ENCODE assay signal across 8 cellular contexts in genomic region chr1:23772049-23772853, GRCh38. TPM values are rescaled to one million over a fixed set of nuclear protein-coding genes. Genes with fewer than 3 reads are reported as not detected.
DNase-seq lines count a peak whose midpoint lies in the region; ATAC-seq and TF ChIP-seq lines count a peak whose summit lies in the region.

No MANE protein-coding gene starts in this region.

- no peaks in the 10 kb centered on the region for H3K36me3 Mint-ChIP-seq in memory B cell

- H3K4me1 Mint-ChIP-seq in memory B cell = peaks cover 2% of the 10 kb centered on the region

- peak overlapping the region in 31 of 59 donors; percentile 0 to 49 (median 20) for H3K4me3 ChIP-seq in dorsolateral prefrontal cortex

- peak overlapping the region in 1 of 59 donors; percentile 11 for H3K27ac ChIP-seq in dorsolateral prefrontal cortex

- H3K27me3 ChIP-seq in dorsolateral prefrontal cortex = no peaks in the 10 kb centered on the region

- no peak overlapping the region for H3K27ac Mint-ChIP-seq in memory B cell

- TF ChIP-seq CTCF in dorsolateral prefrontal cortex (IDR thresholded peaks at IDR 0.05 in 54 of 56, conservative IDR thresholded peaks at IDR 0.05 in 2 of 56; ENCODE audit: low read depth in 1 of 56, partially characterized antibody in 56 of 56) = peak; percentile 63 to 96 (median 90)

- no peaks in the 10 kb centered on the region for H3K9me3 Mint-ChIP-seq in memory B cell

- H3K27me3 Mint-ChIP-seq in memory B cell = no peaks in the 10 kb centered on the region

- intact Hi-C loops in dorsolateral prefrontal cortex (cut with DNase I) = no loop called here

- H3K4me3 Mint-ChIP-seq in memory B cell = no peak overlapping the region

- ATAC-seq in HG03521 (IDR thresholded peaks at IDR 0.05; ENCODE audit: unreplicated experiment) = peak; percentile 45
- peak; percentile 94 for ATAC-seq in memory B cell (ENCODE audit: low read depth)
- no peak for ATAC-seq in GM21786 (IDR thresholded peaks at IDR 0.05; ENCODE audit: unreplicated experiment)

- DNase-seq in DMS53 (lab: John Stamatoyannopoulos, UW) (peak; percentile 90), NCI-H82 treated with DMSO at 0.1 percent for 48 hours (lab: John Stamatoyannopoulos, UW; ENCODE audit: unreplicated experiment) (peak; percentile 67), dorsolateral prefrontal cortex (peak; percentile 85 to 95 (median 88)), memory B cell (ENCODE audit: low spot score in 2 of 2) (peak; percentile 84 to 89)
- peak; percentile 85 to 87 for DNase-seq in activated CD4-positive, alpha-beta T cell treated with anti-CD3 and anti-CD28 coated beads, Interleukin-2, amount 50 U/mL, for 4 hours
- DNase-seq in stimulated activated CD8-positive, alpha-beta memory T cell treated with anti-CD3 and anti-CD28 coated beads, Interleukin-15, amount 100 ng/mL, for 24 hours (ENCODE audit: low read depth) = peak; percentile 74

RNA-seq across cellular contexts. Expression of gene PITHD1, which starts 6.0 kb away (rescaled TPM):
- total RNA-seq in dorsolateral prefrontal cortex = 100 to 1,000 TPM in 113 of 120 experiments, 10 to 100 TPM in 7; 72.3 to 213 (median 157) TPM

RNA-seq across cellular contexts. Expression of gene LYPLA2, which starts 18.7 kb away (rescaled TPM):
- total RNA-seq in dorsolateral prefrontal cortex = 10 to 100 TPM; 18.6 to 38.2 (median 26.9) TPM

RNA-seq across cellular contexts. Expression of gene GALE, which starts 28.3 kb away (rescaled TPM):
- total RNA-seq in dorsolateral prefrontal cortex = 10 to 100 TPM; 13.2 to 40.0 (median 24.0) TPM

RNA-seq across cellular contexts. Expression of gene ELOA, which starts 29.0 kb away (rescaled TPM):
- 10 to 100 TPM; 22.2 to 40.6 (median 28.2) TPM for total RNA-seq in dorsolateral prefrontal cortex

RNA-seq across cellular contexts. Expression of gene HMGCL, which starts 53.0 kb away (rescaled TPM):
- total RNA-seq in dorsolateral prefrontal cortex = 10 to 100 TPM; 13.4 to 38.9 (median 24.4) TPM
